2 cellular contexts compared by ENCODE assay signal in the genomic region with DNA sequence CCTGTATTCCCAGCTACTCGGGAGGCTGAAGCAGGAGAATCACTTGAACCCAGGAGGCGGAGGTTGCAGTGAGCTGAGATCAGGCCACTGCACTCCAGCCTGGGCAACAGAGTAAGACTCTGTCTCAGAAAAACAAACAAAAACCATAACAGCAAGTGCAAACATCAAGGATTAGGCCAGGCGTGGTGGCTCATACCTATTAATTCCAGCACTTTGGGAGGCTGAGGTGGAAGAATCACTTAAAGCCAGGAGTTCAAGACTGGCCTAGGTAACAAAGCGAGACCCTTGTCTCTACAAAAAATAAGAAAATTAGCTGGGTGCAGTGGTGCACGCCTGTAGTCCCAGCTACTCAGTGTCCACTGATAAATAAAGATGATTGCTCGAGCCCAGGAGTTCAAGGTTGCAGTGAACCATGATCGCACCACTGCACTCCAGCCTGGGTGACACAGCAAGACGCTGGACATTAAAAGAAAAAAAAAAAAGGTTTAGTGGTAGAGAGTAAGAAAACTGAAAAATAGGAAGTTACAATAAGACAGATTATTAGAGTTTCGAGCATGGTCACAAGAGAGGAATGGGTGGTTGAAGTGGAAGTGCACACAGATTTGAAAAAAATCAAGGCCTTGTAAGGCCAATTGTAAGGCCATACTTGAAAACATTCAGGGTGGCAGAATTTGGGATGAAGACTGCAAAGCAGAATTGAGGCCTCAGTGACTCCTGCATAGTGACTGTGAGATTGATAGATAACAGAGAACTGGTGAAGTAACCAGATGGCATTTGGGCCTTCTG.
TF ChIP-seq lines count a peak whose summit lies in the region.

No MANE protein-coding gene starts in this region.

TF ChIP-seq in HepG2, 621 proteins besides CTCF, POLR2A, EP300 and RAD21 (continues in another document):
- TF ChIP-seq, protein P1, sequence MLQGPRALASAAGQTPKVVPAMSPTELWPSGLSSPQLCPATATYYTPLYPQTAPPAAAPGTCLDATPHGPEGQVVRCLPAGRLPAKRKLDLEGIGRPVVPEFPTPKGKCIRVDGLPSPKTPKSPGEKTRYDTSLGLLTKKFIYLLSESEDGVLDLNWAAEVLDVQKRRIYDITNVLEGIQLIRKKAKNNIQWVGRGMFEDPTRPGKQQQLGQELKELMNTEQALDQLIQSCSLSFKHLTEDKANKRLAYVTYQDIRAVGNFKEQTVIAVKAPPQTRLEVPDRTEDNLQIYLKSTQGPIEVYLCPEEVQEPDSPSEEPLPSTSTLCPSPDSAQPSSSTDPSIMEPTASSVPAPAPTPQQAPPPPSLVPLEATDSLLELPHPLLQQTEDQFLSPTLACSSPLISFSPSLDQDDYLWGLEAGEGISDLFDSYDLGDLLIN (CRISPR knock-in tag; IDR thresholded peaks at IDR 0.05; ENCODE audit: borderline replicate concordance) = no peak
- TF ChIP-seq ZNF792 (CRISPR knock-in tag; IDR thresholded peaks at IDR 0.05) (no peak), KMT2B (CRISPR knock-in tag; IDR thresholded peaks at IDR 0.05) (no peak), TGIF2 (CRISPR knock-in tag; IDR thresholded peaks at IDR 0.05) (no peak), SKI (IDR thresholded peaks at IDR 0.05; ENCODE audit: partially characterized antibody) (no peak), ZNF644 (CRISPR knock-in tag; IDR thresholded peaks at IDR 0.05; ENCODE audit: low read depth) (peak; percentile 20; the same call in 1 of the 2 replicates), ZNF282 (IDR thresholded peaks at IDR 0.05; ENCODE audit: partially characterized antibody) (no peak), ZNF510 (CRISPR knock-in tag; IDR thresholded peaks at IDR 0.05; ENCODE audit: low read depth) (no peak), NFKBIZ (CRISPR knock-in tag; IDR thresholded peaks at IDR 0.05) (no peak), SNAPC2 (CRISPR knock-in tag; IDR thresholded peaks at IDR 0.05) (no peak), KLF12 (CRISPR knock-in tag; IDR thresholded peaks at IDR 0.05; ENCODE audit: borderline replicate concordance) (no peak), SRSF9 (IDR thresholded peaks at IDR 0.05; ENCODE audit: borderline replicate concordance, insufficient read depth, low read depth, low read length, poor library complexity, severe bottlenecking) (no peak)
- TF ChIP-seq, protein P2, sequence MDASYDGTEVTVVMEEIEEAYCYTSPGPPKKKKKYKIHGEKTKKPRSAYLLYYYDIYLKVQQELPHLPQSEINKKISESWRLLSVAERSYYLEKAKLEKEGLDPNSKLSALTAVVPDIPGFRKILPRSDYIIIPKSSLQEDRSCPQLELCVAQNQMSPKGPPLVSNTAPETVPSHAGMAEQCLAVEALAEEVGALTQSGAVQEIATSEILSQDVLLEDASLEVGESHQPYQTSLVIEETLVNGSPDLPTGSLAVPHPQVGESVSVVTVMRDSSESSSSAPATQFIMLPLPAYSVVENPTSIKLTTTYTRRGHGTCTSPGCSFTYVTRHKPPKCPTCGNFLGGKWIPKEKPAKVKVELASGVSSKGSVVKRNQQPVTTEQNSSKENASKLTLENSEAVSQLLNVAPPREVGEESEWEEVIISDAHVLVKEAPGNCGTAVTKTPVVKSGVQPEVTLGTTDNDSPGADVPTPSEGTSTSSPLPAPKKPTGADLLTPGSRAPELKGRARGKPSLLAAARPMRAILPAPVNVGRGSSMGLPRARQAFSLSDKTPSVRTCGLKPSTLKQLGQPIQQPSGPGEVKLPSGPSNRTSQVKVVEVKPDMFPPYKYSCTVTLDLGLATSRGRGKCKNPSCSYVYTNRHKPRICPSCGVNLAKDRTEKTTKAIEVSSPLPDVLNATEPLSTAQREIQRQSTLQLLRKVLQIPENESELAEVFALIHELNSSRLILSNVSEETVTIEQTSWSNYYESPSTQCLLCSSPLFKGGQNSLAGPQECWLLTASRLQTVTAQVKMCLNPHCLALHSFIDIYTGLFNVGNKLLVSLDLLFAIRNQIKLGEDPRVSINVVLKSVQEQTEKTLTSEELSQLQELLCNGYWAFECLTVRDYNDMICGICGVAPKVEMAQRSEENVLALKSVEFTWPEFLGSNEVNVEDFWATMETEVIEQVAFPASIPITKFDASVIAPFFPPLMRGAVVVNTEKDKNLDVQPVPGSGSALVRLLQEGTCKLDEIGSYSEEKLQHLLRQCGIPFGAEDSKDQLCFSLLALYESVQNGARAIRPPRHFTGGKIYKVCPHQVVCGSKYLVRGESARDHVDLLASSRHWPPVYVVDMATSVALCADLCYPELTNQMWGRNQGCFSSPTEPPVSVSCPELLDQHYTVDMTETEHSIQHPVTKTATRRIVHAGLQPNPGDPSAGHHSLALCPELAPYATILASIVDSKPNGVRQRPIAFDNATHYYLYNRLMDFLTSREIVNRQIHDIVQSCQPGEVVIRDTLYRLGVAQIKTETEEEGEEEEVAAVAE (CRISPR knock-in tag; IDR thresholded peaks at IDR 0.05; ENCODE audit: borderline replicate concordance) = no peak
- TF ChIP-seq, protein P3, sequence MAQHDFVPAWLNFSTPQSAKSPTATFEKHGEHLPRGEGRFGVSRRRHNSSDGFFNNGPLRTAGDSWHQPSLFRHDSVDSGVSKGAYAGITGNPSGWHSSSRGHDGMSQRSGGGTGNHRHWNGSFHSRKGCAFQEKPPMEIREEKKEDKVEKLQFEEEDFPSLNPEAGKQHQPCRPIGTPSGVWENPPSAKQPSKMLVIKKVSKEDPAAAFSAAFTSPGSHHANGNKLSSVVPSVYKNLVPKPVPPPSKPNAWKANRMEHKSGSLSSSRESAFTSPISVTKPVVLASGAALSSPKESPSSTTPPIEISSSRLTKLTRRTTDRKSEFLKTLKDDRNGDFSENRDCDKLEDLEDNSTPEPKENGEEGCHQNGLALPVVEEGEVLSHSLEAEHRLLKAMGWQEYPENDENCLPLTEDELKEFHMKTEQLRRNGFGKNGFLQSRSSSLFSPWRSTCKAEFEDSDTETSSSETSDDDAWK (CRISPR knock-in tag; IDR thresholded peaks at IDR 0.05) = no peak
- TF ChIP-seq, protein P4, sequence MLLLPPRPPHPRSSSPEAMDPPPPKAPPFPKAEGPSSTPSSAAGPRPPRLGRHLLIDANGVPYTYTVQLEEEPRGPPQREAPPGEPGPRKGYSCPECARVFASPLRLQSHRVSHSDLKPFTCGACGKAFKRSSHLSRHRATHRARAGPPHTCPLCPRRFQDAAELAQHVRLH (CRISPR knock-in tag; IDR thresholded peaks at IDR 0.05; ENCODE audit: borderline replicate concordance, low read depth) = peak; percentile 7; the same call in 1 of the 2 replicates
- TF ChIP-seq, protein P5, sequence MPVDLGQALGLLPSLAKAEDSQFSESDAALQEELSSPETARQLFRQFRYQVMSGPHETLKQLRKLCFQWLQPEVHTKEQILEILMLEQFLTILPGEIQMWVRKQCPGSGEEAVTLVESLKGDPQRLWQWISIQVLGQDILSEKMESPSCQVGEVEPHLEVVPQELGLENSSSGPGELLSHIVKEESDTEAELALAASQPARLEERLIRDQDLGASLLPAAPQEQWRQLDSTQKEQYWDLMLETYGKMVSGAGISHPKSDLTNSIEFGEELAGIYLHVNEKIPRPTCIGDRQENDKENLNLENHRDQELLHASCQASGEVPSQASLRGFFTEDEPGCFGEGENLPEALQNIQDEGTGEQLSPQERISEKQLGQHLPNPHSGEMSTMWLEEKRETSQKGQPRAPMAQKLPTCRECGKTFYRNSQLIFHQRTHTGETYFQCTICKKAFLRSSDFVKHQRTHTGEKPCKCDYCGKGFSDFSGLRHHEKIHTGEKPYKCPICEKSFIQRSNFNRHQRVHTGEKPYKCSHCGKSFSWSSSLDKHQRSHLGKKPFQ (CRISPR knock-in tag; IDR thresholded peaks at IDR 0.05; ENCODE audit: insufficient replicate concordance) = no peak
- TF ChIP-seq, protein P6, sequence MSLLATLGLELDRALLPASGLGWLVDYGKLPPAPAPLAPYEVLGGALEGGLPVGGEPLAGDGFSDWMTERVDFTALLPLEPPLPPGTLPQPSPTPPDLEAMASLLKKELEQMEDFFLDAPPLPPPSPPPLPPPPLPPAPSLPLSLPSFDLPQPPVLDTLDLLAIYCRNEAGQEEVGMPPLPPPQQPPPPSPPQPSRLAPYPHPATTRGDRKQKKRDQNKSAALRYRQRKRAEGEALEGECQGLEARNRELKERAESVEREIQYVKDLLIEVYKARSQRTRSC (CRISPR knock-in tag; IDR thresholded peaks at IDR 0.05; ENCODE audit: low read depth) = no peak

TF ChIP-seq in GM12891, 5 proteins besides CTCF, POLR2A, EP300 and RAD21:
- no peak for TF ChIP-seq POLR2AphosphoS5 (IDR thresholded peaks at IDR 0.05; ENCODE audit: low read depth, low read length)
- TF ChIP-seq PAX5 (IDR thresholded peaks at IDR 0.05; ENCODE audit: insufficient read depth, low read length, severe bottlenecking) = no peak
- TF ChIP-seq SPI1 (IDR thresholded peaks at IDR 0.05; ENCODE audit: low read depth, low read length) = no peak
- TF ChIP-seq TAF1 (IDR thresholded peaks at IDR 0.05; ENCODE audit: low read depth, low read length) = no peak
- no peak for TF ChIP-seq POU2F2 (IDR thresholded peaks at IDR 0.05; ENCODE audit: low read depth, low read length)
